Comparison of ENCODE assay signal across 21 cellular contexts in the genomic region with DNA sequence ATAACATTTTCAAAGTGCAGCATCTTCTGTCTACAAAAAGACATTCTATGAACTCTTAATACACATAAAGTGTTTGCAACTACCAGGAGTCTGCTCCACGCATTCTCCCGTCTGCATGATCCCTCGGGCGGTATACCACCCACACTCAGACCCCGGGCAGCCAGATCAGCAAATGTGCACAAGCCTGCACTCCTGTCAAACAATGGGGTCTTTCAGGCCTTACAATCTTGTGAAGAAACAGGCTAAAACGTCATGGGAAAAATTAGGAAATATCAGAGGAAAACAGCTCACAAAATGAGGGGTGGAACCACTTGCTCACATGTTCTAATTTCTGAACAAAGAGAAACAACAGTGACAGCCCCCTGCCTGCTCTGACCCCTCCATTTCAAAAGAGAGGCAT.
A peak's percentile ranks its signal among the peaks of the same experiment; 100 is the strongest.
DNase-seq lines count a peak whose midpoint lies in the region; ATAC-seq and TF ChIP-seq lines count a peak whose summit lies in the region.
"Had no signal": no experiment of that assay in that cellular context is flagged by ENCODE, and none has a peak within 500 bp of the region (broad histone marks: within the 10 kb centered on the region; RNA-seq: fewer than 3 reads in every experiment).

No MANE protein-coding gene starts in this region.

- dilution Hi-C loops in mammary epithelial cell (cut with HindIII; ENCODE audit: low sequenced_read_pairs) = no loop called here

- ATAC-seq in naive B cell (ENCODE audit: low read depth in 2 of 2) = no peak
- no peak for ATAC-seq in GM19324 (IDR thresholded peaks at IDR 0.05; ENCODE audit: low FRiP score, unreplicated experiment)
- ATAC-seq: GM12878, left lung, right lobe of liver, upper lobe of right lung had no signal

- peaks cover 5% of the 10 kb centered on the region for H3K36me3 Mint-ChIP-seq in MCF 10A (ENCODE audit: insufficient read depth, unreplicated experiment)
- H3K36me3 Mint-ChIP-seq in naive B cell = peaks cover 39 to 53% of the 10 kb centered on the region in 2 donors
- H3K36me3 Mint-ChIP-seq in activated CD4-positive, alpha-beta memory T cell treated with anti-CD3 and anti-CD28 coated beads, Interleukin-2, amount 10 ng/mL, durations not matched to agents 7 days and 5 days (ENCODE audit: low read depth) = peaks cover 49% of the 10 kb centered on the region

- H4K20me1 ChIP-seq in mammary epithelial cell (ENCODE audit: insufficient read depth, low read length) = no peaks in the 10 kb centered on the region

- H3K36me3 ChIP-seq in mammary epithelial cell (ENCODE audit: insufficient read depth, low read length) (no peaks in the 10 kb centered on the region), tibial nerve (no peaks in the 10 kb centered on the region)
- H3K36me3 ChIP-seq: left lung, right lobe of liver, upper lobe of right lung had no signal

- H3K9me3 Mint-ChIP-seq in MCF 10A (ENCODE audit: unreplicated experiment) (peaks cover 9% of the 10 kb centered on the region), naive B cell (peaks cover 6 to 22% (median 13%) of the 10 kb centered on the region in 7 donors)
- peaks cover 19% of the 10 kb centered on the region for H3K9me3 Mint-ChIP-seq in activated CD4-positive, alpha-beta memory T cell treated with anti-CD3 and anti-CD28 coated beads, Interleukin-2, amount 10 ng/mL, durations not matched to agents 7 days and 5 days

- H3K9me3 ChIP-seq in mammary epithelial cell (replicated peaks; ENCODE audit: insufficient read depth, low read length) (peaks cover 6% of the 10 kb centered on the region), tibial nerve (peaks cover 0 to 3% (median 0%) of the 10 kb centered on the region in 4 donors)
- H3K9me3 ChIP-seq: right lobe of liver, upper lobe of right lung had no signal

- H3K27ac Mint-ChIP-seq in MCF 10A (ENCODE audit: low read depth, unreplicated experiment) (no peak overlapping the region), naive B cell (peak overlapping the region; percentile 31 to 92 (median 82))
- no peak overlapping the region for H3K27ac Mint-ChIP-seq in activated CD4-positive, alpha-beta memory T cell treated with anti-CD3 and anti-CD28 coated beads, Interleukin-2, amount 10 ng/mL, durations not matched to agents 7 days and 5 days

- BruUV-seq in mammary epithelial cell (replicated peaks; lab: Mats Ljungman, UMichigan) (no TSS peak), MCF 10A (replicated peaks; lab: Mats Ljungman, UMichigan) (no TSS peak)

- H3K79me2 ChIP-seq in mammary epithelial cell (ENCODE audit: insufficient read depth, low read length) = no peaks in the 10 kb centered on the region

- peak in 1 of 2 donors; percentile 40 for TF ChIP-seq POLR2A in tibial nerve (IDR thresholded peaks at IDR 0.05)

- peak; percentile 86 to 93 for TF ChIP-seq EP300 in tibial nerve (IDR thresholded peaks at IDR 0.05)

- no peak for DNase-seq in mammary epithelial cell
- DNase-seq in MCF 10A (ENCODE audit: unreplicated experiment) = no peak
- DNase-seq in ecto neural progenitor cell (ENCODE audit: low spot score) = peak; percentile 66
- DNase-seq in naive B cell = no peak
- peak; percentile 27 for DNase-seq in tibial nerve (ENCODE audit: low spot score in 2 of 2)
- no peak for DNase-seq in NCI-H82 treated with DMSO at 0.1 percent for 48 hours (lab: John Stamatoyannopoulos, UW; ENCODE audit: unreplicated experiment)
- no peak for DNase-seq in activated CD4-positive, alpha-beta memory T cell treated with anti-CD3 and anti-CD28 coated beads, Interleukin-2, amount 10 ng/mL, durations not matched to agents 7 days and 5 days
- DNase-seq: ACHN; activated CD8-positive, alpha-beta memory T cell treated with anti-CD3 and anti-CD28 coated beads for 24 hours; activated gamma-delta T cell; COR-L47; effector CD8-positive, alpha-beta T cell; H7; left lung; NCI-H187 treated with DMSO at 0.1 percent for 48 hours; NCI-H510A treated with DMSO at 0.1 percent for 48 hours; right lobe of liver; stimulated activated CD4-positive, alpha-beta T cell treated with anti-CD3 and anti-CD28 coated beads, Interleukin-2, amount 100 ng/mL, for 48 hours; upper lobe of right lung had no signal

- 17% methylated on average over 6 of the region's 6 CpGs for WGBS in mammary epithelial cell (ENCODE audit: low coverage, missing lambda C conversion rate)
- WGBS in tibial nerve, 2 donors = 33 to 45% methylated on average over 6 of the region's 6 CpGs

- H3K4me1 ChIP-seq in mammary epithelial cell (ENCODE audit: insufficient read depth, low read length) (peaks cover 2% of the 10 kb centered on the region), tibial nerve (peaks cover 0 to 69% (median 40%) of the 10 kb centered on the region in 4 donors)
- H3K4me1 ChIP-seq: left lung had no signal

- no peaks in the 10 kb centered on the region for H3K27me3 Mint-ChIP-seq in MCF 10A (ENCODE audit: insufficient read depth, unreplicated experiment)
- no peaks in the 10 kb centered on the region for H3K27me3 Mint-ChIP-seq in naive B cell
- H3K27me3 Mint-ChIP-seq in activated CD4-positive, alpha-beta memory T cell treated with anti-CD3 and anti-CD28 coated beads, Interleukin-2, amount 10 ng/mL, durations not matched to agents 7 days and 5 days = peaks cover 7% of the 10 kb centered on the region

- POLR2A ChIA-PET in MCF 10A (lab: Yijun Ruan, JAX) = interaction anchor here (1.2 to 1.4 kb wide), 2 partner anchors 9 to 58 kb away, joined by 3 to 10 read pairs; no protein-coding TSS in a partner anchor
- POLR2A ChIA-PET in activated CD4-positive, alpha-beta memory T cell treated with anti-CD3 and anti-CD28 coated beads, Interleukin-2, amount 10 ng/mL, durations not matched to agents 7 days and 5 days (lab: Charles Lee) = interaction anchor here (0.6 kb wide), 1 partner anchor 11 kb away, joined by 3 read pairs; no protein-coding TSS in a partner anchor

- no peak overlapping the region for H3K9ac ChIP-seq in mammary epithelial cell (ENCODE audit: insufficient read depth, low read length)

- peaks cover 14% of the 10 kb centered on the region for H3K4me1 Mint-ChIP-seq in MCF 10A (ENCODE audit: insufficient read depth, unreplicated experiment)
- peaks cover 47 to 84% (median 60%) of the 10 kb centered on the region in 3 donors for H3K4me1 Mint-ChIP-seq in naive B cell
- peaks cover 23% of the 10 kb centered on the region for H3K4me1 Mint-ChIP-seq in activated CD4-positive, alpha-beta memory T cell treated with anti-CD3 and anti-CD28 coated beads, Interleukin-2, amount 10 ng/mL, durations not matched to agents 7 days and 5 days

- H3K27ac ChIP-seq in mammary epithelial cell (ENCODE audit: insufficient read depth, low read depth, low read length) (no peak overlapping the region), tibial nerve (peak overlapping the region; percentile 64 to 85 (median 80))
- H3K27ac ChIP-seq: left lung, right lobe of liver, upper lobe of right lung had no signal

- H3K4me3 ChIP-seq in mammary epithelial cell (replicated peaks in 1 of 3; ENCODE audit: insufficient read depth in 1 of 3, low read depth in 2 of 3, low read length in 3 of 3) = no peak overlapping the region
- H3K4me3 ChIP-seq in tibial nerve = no peak overlapping the region
- H3K4me3 ChIP-seq: GM12878, left lung, right lobe of liver, upper lobe of right lung had no signal

- no peaks in the 10 kb centered on the region for H3K27me3 ChIP-seq in mammary epithelial cell (ENCODE audit: insufficient read depth, low read length)
- H3K27me3 ChIP-seq in tibial nerve = no peaks in the 10 kb centered on the region
- H3K27me3 ChIP-seq: left lung, right lobe of liver, upper lobe of right lung had no signal

- TF ChIP-seq CTCF in mammary epithelial cell (conservative IDR thresholded peaks at IDR 0.05 in 1 of 2, IDR thresholded peaks at IDR 0.05 in 1 of 2; ENCODE audit: extremely low read depth in 1 of 2, insufficient read depth in 1 of 2, low read depth in 1 of 2, low read length in 2 of 2) = no peak
- TF ChIP-seq CTCF in MCF 10A (IDR thresholded peaks at IDR 0.05; ENCODE audit: unreplicated experiment) = no peak
- TF ChIP-seq CTCF in tibial nerve (IDR thresholded peaks at IDR 0.05) = no peak

- peak overlapping the region; percentile 51 for H2AFZ ChIP-seq in mammary epithelial cell (ENCODE audit: low read depth, low read length)

- H3K4me3 Mint-ChIP-seq in MCF 10A (ENCODE audit: unreplicated experiment) = no peak overlapping the region
- no peak overlapping the region for H3K4me3 Mint-ChIP-seq in naive B cell
- no peak overlapping the region for H3K4me3 Mint-ChIP-seq in activated CD4-positive, alpha-beta memory T cell treated with anti-CD3 and anti-CD28 coated beads, Interleukin-2, amount 10 ng/mL, durations not matched to agents 7 days and 5 days

- H3K4me2 ChIP-seq in mammary epithelial cell (ENCODE audit: insufficient read depth, low read depth, low read length) = no peak overlapping the region

- in situ Hi-C loops in mammary epithelial cell (cut with MboI; ENCODE audit: low sequenced_read_pairs in 2 of 2) = no loop called here

- intact Hi-C loops in mammary epithelial cell (cut with micrococcal nuclease) (no loop called here), MCF 10A (cut with micrococcal nuclease) (no loop called here)

- CTCF ChIA-PET in mammary epithelial cell (lab: Charles Lee; ENCODE audit: low non-redundant PET) (no interaction called here), MCF 10A (lab: Yijun Ruan, JAX) (interaction anchor here (1.6 kb wide), 1 partner anchor 10 kb away, joined by 3 read pairs; no protein-coding TSS in a partner anchor)
- CTCF ChIA-PET in activated CD4-positive, alpha-beta memory T cell treated with anti-CD3 and anti-CD28 coated beads, Interleukin-2, amount 10 ng/mL, durations not matched to agents 7 days and 5 days (lab: Charles Lee) = no interaction called here

Comparison
In these comparisons a context has a peak if more than half of its experiments do, and no peak if none do; other contexts are left out.
1. DNase-seq: peak in ecto neural progenitor cell (single experiment) and tibial nerve (2 of 2); none in mammary epithelial cell (single experiment), MCF 10A (single experiment), naive B cell (single experiment), NCI-H82 treated with DMSO at 0.1 percent for 48 hours (single experiment) and activated CD4-positive, alpha-beta memory T cell treated with anti-CD3 and anti-CD28 coated beads, Interleukin-2, amount 10 ng/mL, durations not matched to agents 7 days and 5 days (single experiment).
2. H3K27ac Mint-ChIP-seq: peak in naive B cell (6 of 6); none in MCF 10A (single experiment) and activated CD4-positive, alpha-beta memory T cell treated with anti-CD3 and anti-CD28 coated beads, Interleukin-2, amount 10 ng/mL, durations not matched to agents 7 days and 5 days (single experiment).